Comparison of ENCODE assay signal across 17 cellular contexts in genomic region chr10:132022241-132022640, GRCh38. TPM values are rescaled to one million over a fixed set of nuclear protein-coding genes. Genes with fewer than 3 reads are reported as not detected.
DNase-seq lines count a peak whose midpoint lies in the region; ATAC-seq, FAIRE-seq and TF ChIP-seq lines count a peak whose summit lies in the region.
"Had no signal": no experiment of that assay in that cellular context is flagged by ENCODE, and none has a peak within 500 bp of the region (broad histone marks: within the 10 kb centered on the region; RNA-seq: fewer than 3 reads in every experiment).

No MANE protein-coding gene starts in this region.

- H3K9me1 ChIP-seq in IMR-90 (ENCODE audit: insufficient read depth, low read length), result no peaks in the 10 kb centered on the region

- H2BK20ac ChIP-seq in IMR-90 (ENCODE audit: low read depth, low read length), result no peak overlapping the region

- CTCF ChIA-PET in IMR-90 (lab: Yijun Ruan, JAX), result interaction anchor here (0.7 to 1.9 kb wide), 9 partner anchors 9 to 136 kb away, joined by 3 to 29 read pairs (median 4); partner anchors contain the start of gene BNIP3

- H3K36me3 ChIP-seq in IMR-90 (ENCODE audit: control insufficient read depth, insufficient read depth, low read length) (no peaks in the 10 kb centered on the region), kidney (ENCODE audit: control insufficient read depth in 1 of 2, insufficient read depth in 2 of 2, low read length in 2 of 2) (no peaks in the 10 kb centered on the region)
- H3K36me3 ChIP-seq: BLaER1, HAP-1 had no signal

- no peak overlapping the region for H3K4me2 ChIP-seq in IMR-90 (ENCODE audit: low read depth, low read length)

- H2BK5ac ChIP-seq in IMR-90 (ENCODE audit: low read depth, low read length, poor library complexity, severe bottlenecking), result no peak overlapping the region

- TF ChIP-seq POLR2A in IMR-90 (IDR thresholded peaks at IDR 0.05; ENCODE audit: low read depth, low read length), result no peak

- H3K18ac ChIP-seq in IMR-90 (ENCODE audit: low read depth, low read length), result no peak overlapping the region

- H3K79me1 ChIP-seq in IMR-90 (ENCODE audit: low read depth in 1 of 2, low read length in 2 of 2), result no peaks in the 10 kb centered on the region

- dilution Hi-C loops in IMR-90 (cut with HindIII; ENCODE audit: low sequenced_read_pairs, unreplicated experiment), result no loop called here

- DNase-seq in cardiac septum (ENCODE audit: low spot score) (peak; percentile 43), left cardiac atrium (no peak), IMR-90 (no peak), kidney (peak; percentile 58), kidney tubule cell (ENCODE audit: low spot score) (no peak)
- no peak for DNase-seq in activated CD4-positive, CD25-positive, alpha-beta regulatory T cell treated with anti-CD3 and anti-CD28 coated beads, Interleukin-2, amount 50 U/mL, for 72 hours
- DNase-seq: Caco-2; CD4-positive, CD25-positive, alpha-beta regulatory T cell; CD8-positive, alpha-beta T cell; DMS79; EL; GM23248 had no signal

- in situ Hi-C loops in IMR-90 (cut with MboI; ENCODE audit: low sequenced_read_pairs), result loop anchor here (5.0 to 25.0 kb wide), 2 partner anchors 135 to 1835 kb away; no protein-coding TSS in a partner anchor

- 73% methylated on average over 13 of the region's 18 CpGs; no CpG with 5 or more reads in 1 of the 2 experiments for WGBS in IMR-90 (ENCODE audit: extremely low coverage in 2 of 2, insufficient read length in 1 of 2), 2 experiments

- H3K4me1 ChIP-seq in IMR-90 (ENCODE audit: control insufficient read depth, insufficient read depth, low read length) (no peaks in the 10 kb centered on the region), kidney (ENCODE audit: control insufficient read depth in 1 of 2, insufficient read depth in 1 of 2, low read depth in 1 of 2, low read length in 2 of 2) (no peaks in the 10 kb centered on the region)
- H3K4me1 ChIP-seq: HAP-1 had no signal

- no peak overlapping the region for H2AK9ac ChIP-seq in IMR-90 (replicated peaks; ENCODE audit: low read depth, low read length, poor library complexity)

- H4K8ac ChIP-seq in IMR-90 (ENCODE audit: low read depth in 2 of 2, low read length in 2 of 2), result no peak overlapping the region

- no peak for FAIRE-seq in kidney (lab: Jason Lieb, UNC)

- H4K91ac ChIP-seq in IMR-90 (ENCODE audit: insufficient read depth, low read depth, low read length), result no peak overlapping the region

- H2BK15ac ChIP-seq in IMR-90 (ENCODE audit: low read depth, low read length), result no peak overlapping the region

- peaks cover 28% of the 10 kb centered on the region; the same call in 1 of the 2 replicates for H3K27me3 ChIP-seq in IMR-90 (ENCODE audit: control insufficient read depth, insufficient read depth, low read length)

- POLR2A ChIA-PET in IMR-90 (lab: Charles Lee; ENCODE audit: unreplicated experiment), result no interaction called here

- intact Hi-C loops in cardiac septum (cut with DNase I) (loop anchor here (5.0 kb wide), 3 partner anchors 40 to 120 kb away; partner anchors contain the start of genes BNIP3 and PPP2R2D), left cardiac atrium (cut with DNase I) (loop anchor here (2.0 to 5.0 kb wide), 2 partner anchors 45 to 137 kb away; no protein-coding TSS in a partner anchor), IMR-90 (cut with micrococcal nuclease) (loop anchor here (2.0 to 5.0 kb wide), 2 partner anchors 49 to 120 kb away; partner anchors contain the start of gene PPP2R2D), kidney (cut with DNase I) (loop anchor here (5.0 kb wide), 1 partner anchor 135 kb away; no protein-coding TSS in a partner anchor)

- H2BK120ac ChIP-seq in IMR-90 (ENCODE audit: low read depth, low read length), result no peak overlapping the region

- TF ChIP-seq CTCF in IMR-90 (conservative IDR thresholded peaks at IDR 0.05; ENCODE audit: low read depth, low read length), result no peak
- TF ChIP-seq CTCF in kidney (IDR thresholded peaks at IDR 0.05; ENCODE audit: borderline replicate concordance, extremely low read depth, insufficient read depth), result no peak

- H3K9me3 ChIP-seq in IMR-90 (ENCODE audit: control insufficient read depth, insufficient read depth, low read length), result no peaks in the 10 kb centered on the region
- no peaks in the 10 kb centered on the region for H3K9me3 ChIP-seq in kidney (ENCODE audit: control insufficient read depth in 1 of 2, low read length in 2 of 2)
- H3K9me3 ChIP-seq: BLaER1, Caco-2, HAP-1 had no signal

- no peak overlapping the region for H2AK5ac ChIP-seq in IMR-90 (ENCODE audit: low read depth, low read length)

- no peaks in the 10 kb centered on the region for H4K20me1 ChIP-seq in IMR-90 (ENCODE audit: insufficient read depth, low read length)
- H4K20me1 ChIP-seq: BLaER1 had no signal

- H3K23ac ChIP-seq in IMR-90 (ENCODE audit: low read depth, low read length), result no peak overlapping the region

- H4K5ac ChIP-seq in IMR-90 (ENCODE audit: low read depth, low read length), result no peak overlapping the region

- no TSS peak for BruUV-seq in IMR-90 (replicated peaks; lab: Mats Ljungman, UMichigan)

- ATAC-seq in left cardiac atrium (no peak), IMR-90 (ENCODE audit: low read depth) (no peak), GM21526 (IDR thresholded peaks at IDR 0.05; ENCODE audit: low FRiP score, unreplicated experiment) (no peak), HG03139 (IDR thresholded peaks at IDR 0.05; ENCODE audit: unreplicated experiment) (no peak)

- H2AFZ ChIP-seq in IMR-90 (replicated peaks; ENCODE audit: low read length, poor library complexity), result peak overlapping the region; percentile 63

- H3K14ac ChIP-seq in IMR-90 (replicated peaks; ENCODE audit: low read depth, low read length), result no peak overlapping the region

- H3K4ac ChIP-seq in IMR-90 (ENCODE audit: low read depth, low read length), result no peak overlapping the region

- H3K9ac ChIP-seq in IMR-90 (ENCODE audit: low read depth, low read length), result no peak overlapping the region
- no peak overlapping the region for H3K9ac ChIP-seq in kidney (ENCODE audit: low read length in 2 of 2)
- H3K9ac ChIP-seq: BLaER1, GM23248 had no signal

- no peak overlapping the region for H3K56ac ChIP-seq in IMR-90 (ENCODE audit: extremely low read depth, insufficient read depth, low read length)

- H3K27ac ChIP-seq in IMR-90 (ENCODE audit: insufficient read depth, low read length) (no peak overlapping the region), kidney (ENCODE audit: low read depth in 2 of 2, low read length in 2 of 2) (no peak overlapping the region)
- H3K27ac ChIP-seq: 22Rv1, BLaER1, GM23248 had no signal

- TF ChIP-seq RAD21 in IMR-90 (IDR thresholded peaks at IDR 0.05; ENCODE audit: low read length), result no peak

- H3K4me3 ChIP-seq in IMR-90 (ENCODE audit: insufficient read depth, low read depth, low read length) (no peak overlapping the region), kidney (ENCODE audit: low read length in 2 of 2) (no peak overlapping the region)
- H3K4me3 ChIP-seq: BLaER1, HAP-1 had no signal

TF ChIP-seq in IMR-90, 13 proteins besides CTCF, POLR2A, EP300 and RAD21:
- TF ChIP-seq CEBPB (IDR thresholded peaks at IDR 0.05; ENCODE audit: low read depth, low read length) (no peak), ELK1 (IDR thresholded peaks at IDR 0.05; ENCODE audit: borderline replicate concordance, low read depth, low read length) (no peak), NFE2L2 (IDR thresholded peaks at IDR 0.05; ENCODE audit: low read depth, low read length) (no peak), SMC3 (IDR thresholded peaks at IDR 0.05; ENCODE audit: low read depth, low read length) (no peak), BHLHE40 (IDR thresholded peaks at IDR 0.05; ENCODE audit: low read depth, low read length) (no peak), RFX5 (IDR thresholded peaks at IDR 0.05; ENCODE audit: low read depth, low read length) (no peak), FOS (IDR thresholded peaks at IDR 0.05; ENCODE audit: low read depth, low read length) (no peak), CHD1 (IDR thresholded peaks at IDR 0.05; ENCODE audit: low read depth, low read length) (no peak), MAZ (IDR thresholded peaks at IDR 0.05; ENCODE audit: borderline replicate concordance, low read depth, low read length) (no peak), RCOR1 (IDR thresholded peaks at IDR 0.05; ENCODE audit: insufficient replicate concordance, low read length) (no peak), MAFK (IDR thresholded peaks at IDR 0.05; ENCODE audit: low read depth, low read length) (no peak), USF2 (IDR thresholded peaks at IDR 0.05; ENCODE audit: low read depth, low read length) (no peak), MXI1 (IDR thresholded peaks at IDR 0.05; ENCODE audit: borderline replicate concordance, low read depth, low read length) (no peak)

RNA-seq across cellular contexts. Expression of gene BNIP3, which starts 40.5 kb away (rescaled TPM):
- total RNA-seq in cardiac septum (112 TPM), left cardiac atrium (10 to 100 TPM; 67.1 to 87.1 TPM), IMR-90 (2012; rRNA removed) (134 and 252 TPM in 2 replicates), kidney (49.6 TPM)
- polyA plus RNA-seq in IMR-90 (2012; rRNA removed) (181 and 211 TPM in 2 replicates), kidney (ENCODE audit: insufficient read depth, low read depth, low replicate concordance) (75.4 TPM)
- 221 and 286 TPM in 2 replicates for polyA plus RNA-seq in IMR-90 (2012; cell fraction: cytosol; rRNA removed)
- polyA plus RNA-seq in IMR-90 (2012; cell fraction: nucleus; rRNA removed; ENCODE audit: low replicate concordance), result 248 and 274 TPM in 2 replicates

RNA-seq across cellular contexts. Expression of gene JAKMIP3, which starts 43.5 kb away (rescaled TPM):
- total RNA-seq in cardiac septum (1.5 TPM), left cardiac atrium (1 to 10 TPM in 1 of 2 donors, under 1 TPM in 1; 0.44 to 1.1 TPM), IMR-90 (2012; rRNA removed) (under 0.01 TPM in 2 replicates), kidney (0.16 TPM)
- polyA plus RNA-seq in IMR-90 (2012; rRNA removed) (0.09 and 0.22 TPM in 2 replicates), kidney (ENCODE audit: insufficient read depth, low read depth, low replicate concordance) (0.13 TPM)
- 0.02 and 0.08 TPM in 2 replicates for polyA plus RNA-seq in IMR-90 (2012; cell fraction: cytosol; rRNA removed)
- polyA plus RNA-seq in IMR-90 (2012; cell fraction: nucleus; rRNA removed; ENCODE audit: low replicate concordance), result 0.97 and 2.2 TPM in 2 replicates
- total RNA-seq: GM23248 had no signal
- polyA plus RNA-seq: CD4-positive, CD25-positive, alpha-beta regulatory T cell had no signal

Comparison
In these comparisons a context has a peak if more than half of its experiments do, and no peak if none do; other contexts are left out.
1. DNase-seq: peak in cardiac septum (single experiment) and kidney (single experiment); none in left cardiac atrium (single experiment), IMR-90 (single experiment), kidney tubule cell (single experiment) and activated CD4-positive, CD25-positive, alpha-beta regulatory T cell treated with anti-CD3 and anti-CD28 coated beads, Interleukin-2, amount 50 U/mL, for 72 hours (single experiment).